ENCODE assay signal across 2 cellular contexts in genomic region chr20:24735263-24735662, GRCh38.
TF ChIP-seq lines count a peak whose summit lies in the region.

No MANE protein-coding gene starts in this region.

TF ChIP-seq in SK-N-SH treated with all-trans-retinoic acid at 6 μM for 48 hours, 23 proteins besides CTCF, POLR2A, EP300 and RAD21:
- TF ChIP-seq, protein P1, sequence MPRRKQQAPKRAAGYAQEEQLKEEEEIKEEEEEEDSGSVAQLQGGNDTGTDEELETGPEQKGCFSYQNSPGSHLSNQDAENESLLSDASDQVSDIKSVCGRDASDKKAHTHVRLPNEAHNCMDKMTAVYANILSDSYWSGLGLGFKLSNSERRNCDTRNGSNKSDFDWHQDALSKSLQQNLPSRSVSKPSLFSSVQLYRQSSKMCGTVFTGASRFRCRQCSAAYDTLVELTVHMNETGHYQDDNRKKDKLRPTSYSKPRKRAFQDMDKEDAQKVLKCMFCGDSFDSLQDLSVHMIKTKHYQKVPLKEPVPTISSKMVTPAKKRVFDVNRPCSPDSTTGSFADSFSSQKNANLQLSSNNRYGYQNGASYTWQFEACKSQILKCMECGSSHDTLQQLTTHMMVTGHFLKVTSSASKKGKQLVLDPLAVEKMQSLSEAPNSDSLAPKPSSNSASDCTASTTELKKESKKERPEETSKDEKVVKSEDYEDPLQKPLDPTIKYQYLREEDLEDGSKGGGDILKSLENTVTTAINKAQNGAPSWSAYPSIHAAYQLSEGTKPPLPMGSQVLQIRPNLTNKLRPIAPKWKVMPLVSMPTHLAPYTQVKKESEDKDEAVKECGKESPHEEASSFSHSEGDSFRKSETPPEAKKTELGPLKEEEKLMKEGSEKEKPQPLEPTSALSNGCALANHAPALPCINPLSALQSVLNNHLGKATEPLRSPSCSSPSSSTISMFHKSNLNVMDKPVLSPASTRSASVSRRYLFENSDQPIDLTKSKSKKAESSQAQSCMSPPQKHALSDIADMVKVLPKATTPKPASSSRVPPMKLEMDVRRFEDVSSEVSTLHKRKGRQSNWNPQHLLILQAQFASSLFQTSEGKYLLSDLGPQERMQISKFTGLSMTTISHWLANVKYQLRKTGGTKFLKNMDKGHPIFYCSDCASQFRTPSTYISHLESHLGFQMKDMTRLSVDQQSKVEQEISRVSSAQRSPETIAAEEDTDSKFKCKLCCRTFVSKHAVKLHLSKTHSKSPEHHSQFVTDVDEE (CRISPR knock-in tag; IDR thresholded peaks at IDR 0.05) = no peak
- no peak for TF ChIP-seq OSR1 (CRISPR knock-in tag; IDR thresholded peaks at IDR 0.05)
- no peak for TF ChIP-seq TOX (CRISPR knock-in tag; IDR thresholded peaks at IDR 0.05; ENCODE audit: borderline replicate concordance)

TF ChIP-seq in HepG2, 621 proteins besides CTCF, POLR2A, EP300 and RAD21 (continued from another document):
- TF ChIP-seq ZNF142 (CRISPR knock-in tag; IDR thresholded peaks at IDR 0.05) (no peak), TOPORS (CRISPR knock-in tag; IDR thresholded peaks at IDR 0.05) (no peak), ZXDC (CRISPR knock-in tag; IDR thresholded peaks at IDR 0.05) (no peak), ATF7 (IDR thresholded peaks at IDR 0.05) (no peak), ATF7 (CRISPR knock-in tag; IDR thresholded peaks at IDR 0.05) (no peak), HDAC1 (CRISPR knock-in tag; IDR thresholded peaks at IDR 0.05) (no peak), ZNF558 (CRISPR knock-in tag; IDR thresholded peaks at IDR 0.05; ENCODE audit: borderline replicate concordance) (no peak), ZNF496 (CRISPR knock-in tag; IDR thresholded peaks at IDR 0.05; ENCODE audit: insufficient replicate concordance) (no peak), ZNF652 (CRISPR knock-in tag; IDR thresholded peaks at IDR 0.05; ENCODE audit: borderline replicate concordance, low read depth) (no peak), ZNF83 (CRISPR knock-in tag; IDR thresholded peaks at IDR 0.05; ENCODE audit: borderline replicate concordance) (no peak), SP1 (IDR thresholded peaks at IDR 0.05) (no peak), SP1 (CRISPR knock-in tag; IDR thresholded peaks at IDR 0.05) (no peak), ETV5 (CRISPR knock-in tag; IDR thresholded peaks at IDR 0.05; ENCODE audit: borderline replicate concordance) (no peak), HMGXB4 (CRISPR knock-in tag; IDR thresholded peaks at IDR 0.05; ENCODE audit: borderline replicate concordance in 1 of 2, low read depth in 1 of 2) (no peak), PHB2 (IDR thresholded peaks at IDR 0.05; ENCODE audit: partially characterized antibody) (no peak), HNF4G (IDR thresholded peaks at IDR 0.05; ENCODE audit: borderline replicate concordance, low read depth, low read length) (no peak), HNF4G (CRISPR knock-in tag; IDR thresholded peaks at IDR 0.05; ENCODE audit: borderline replicate concordance, low read depth) (no peak)
- TF ChIP-seq, protein P2, sequence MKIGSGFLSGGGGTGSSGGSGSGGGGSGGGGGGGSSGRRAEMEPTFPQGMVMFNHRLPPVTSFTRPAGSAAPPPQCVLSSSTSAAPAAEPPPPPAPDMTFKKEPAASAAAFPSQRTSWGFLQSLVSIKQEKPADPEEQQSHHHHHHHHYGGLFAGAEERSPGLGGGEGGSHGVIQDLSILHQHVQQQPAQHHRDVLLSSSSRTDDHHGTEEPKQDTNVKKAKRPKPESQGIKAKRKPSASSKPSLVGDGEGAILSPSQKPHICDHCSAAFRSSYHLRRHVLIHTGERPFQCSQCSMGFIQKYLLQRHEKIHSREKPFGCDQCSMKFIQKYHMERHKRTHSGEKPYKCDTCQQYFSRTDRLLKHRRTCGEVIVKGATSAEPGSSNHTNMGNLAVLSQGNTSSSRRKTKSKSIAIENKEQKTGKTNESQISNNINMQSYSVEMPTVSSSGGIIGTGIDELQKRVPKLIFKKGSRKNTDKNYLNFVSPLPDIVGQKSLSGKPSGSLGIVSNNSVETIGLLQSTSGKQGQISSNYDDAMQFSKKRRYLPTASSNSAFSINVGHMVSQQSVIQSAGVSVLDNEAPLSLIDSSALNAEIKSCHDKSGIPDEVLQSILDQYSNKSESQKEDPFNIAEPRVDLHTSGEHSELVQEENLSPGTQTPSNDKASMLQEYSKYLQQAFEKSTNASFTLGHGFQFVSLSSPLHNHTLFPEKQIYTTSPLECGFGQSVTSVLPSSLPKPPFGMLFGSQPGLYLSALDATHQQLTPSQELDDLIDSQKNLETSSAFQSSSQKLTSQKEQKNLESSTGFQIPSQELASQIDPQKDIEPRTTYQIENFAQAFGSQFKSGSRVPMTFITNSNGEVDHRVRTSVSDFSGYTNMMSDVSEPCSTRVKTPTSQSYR (CRISPR knock-in tag; IDR thresholded peaks at IDR 0.05; ENCODE audit: borderline replicate concordance) = no peak
- TF ChIP-seq, protein P3, sequence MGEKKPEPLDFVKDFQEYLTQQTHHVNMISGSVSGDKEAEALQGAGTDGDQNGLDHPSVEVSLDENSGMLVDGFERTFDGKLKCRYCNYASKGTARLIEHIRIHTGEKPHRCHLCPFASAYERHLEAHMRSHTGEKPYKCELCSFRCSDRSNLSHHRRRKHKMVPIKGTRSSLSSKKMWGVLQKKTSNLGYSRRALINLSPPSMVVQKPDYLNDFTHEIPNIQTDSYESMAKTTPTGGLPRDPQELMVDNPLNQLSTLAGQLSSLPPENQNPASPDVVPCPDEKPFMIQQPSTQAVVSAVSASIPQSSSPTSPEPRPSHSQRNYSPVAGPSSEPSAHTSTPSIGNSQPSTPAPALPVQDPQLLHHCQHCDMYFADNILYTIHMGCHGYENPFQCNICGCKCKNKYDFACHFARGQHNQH (CRISPR knock-in tag; IDR thresholded peaks at IDR 0.05) = no peak
TF ChIP-seq in HepG2: peak in this region for 0.
